8 cellular contexts compared by ENCODE assay signal in genomic region chr6:43426928-43427405, GRCh38. TPM values are rescaled to one million over a fixed set of nuclear protein-coding genes. Genes with fewer than 3 reads are reported as not detected.
DNase-seq lines count a peak whose midpoint lies in the region; ATAC-seq and TF ChIP-seq lines count a peak whose summit lies in the region.

No MANE protein-coding gene starts in this region.

- ATAC-seq in GM18499 (IDR thresholded peaks at IDR 0.05; ENCODE audit: insufficient read depth, unreplicated experiment), result peak; percentile 9
- ATAC-seq in HG03442 (IDR thresholded peaks at IDR 0.05; ENCODE audit: unreplicated experiment), result no peak
- no peak for ATAC-seq in GM19324 (IDR thresholded peaks at IDR 0.05; ENCODE audit: low FRiP score, unreplicated experiment)
- ATAC-seq in GM18870 (IDR thresholded peaks at IDR 0.05; ENCODE audit: unreplicated experiment), result no peak

- H3K9me3 ChIP-seq in SK-N-MC (ENCODE audit: low read depth, low read length) (no peaks in the 10 kb centered on the region), sigmoid colon (no peaks in the 10 kb centered on the region)

- H3K27ac ChIP-seq in SK-N-MC (peak overlapping the region; percentile 75), sigmoid colon (peak overlapping the region; percentile 85 to 93 (median 90))

- peak overlapping the region; percentile 79 for H3K9ac ChIP-seq in SK-N-MC (ENCODE audit: insufficient read length)

- no peak for TF ChIP-seq EP300 in sigmoid colon (IDR thresholded peaks at IDR 0.05)

- intact Hi-C loops in sigmoid colon (cut with DNase I), result loop anchor here (1.0 to 10.0 kb wide), 2 partner anchors 58 to 162 kb away; partner anchors contain the start of gene ZNF318

- H3K27me3 ChIP-seq in sigmoid colon, result no peaks in the 10 kb centered on the region

- H3K4me3 ChIP-seq in SK-N-MC (peak overlapping the region; percentile 88), fibroblast of mammary gland (ENCODE audit: control insufficient read depth, low read depth, low read length) (peak overlapping the region; percentile 95), sigmoid colon (peak overlapping the region; percentile 67 to 88 (median 78))

- TF ChIP-seq CTCF in fibroblast of mammary gland (conservative IDR thresholded peaks at IDR 0.05; ENCODE audit: control insufficient read depth, insufficient read depth, low read depth, low read length), result no peak
- no peak for TF ChIP-seq CTCF in sigmoid colon (IDR thresholded peaks at IDR 0.05)

- no peak for DNase-seq in SK-N-MC (ENCODE audit: low read depth, low spot score)
- no peak for DNase-seq in fibroblast of mammary gland (ENCODE audit: low read depth)
- no peak for DNase-seq in sigmoid colon
- DNase-seq in KG1 (lab: John Stamatoyannopoulos, UW), result no peak

- TF ChIP-seq POLR2A in sigmoid colon (IDR thresholded peaks at IDR 0.05), result no peak

- H3K4me1 ChIP-seq in sigmoid colon, result peaks cover 0 to 20% (median 17%) of the 10 kb centered on the region in 4 donors

- no peaks in the 10 kb centered on the region; the same call in 1 of the 2 replicates for H3K36me3 ChIP-seq in SK-N-MC (ENCODE audit: insufficient read depth, low read length)
- peaks cover 0 to 9% (median 0%) of the 10 kb centered on the region in 4 donors for H3K36me3 ChIP-seq in sigmoid colon

- WGBS in sigmoid colon, 2 donors, result 42 to 44% methylated on average over 23 of the region's 23 CpGs

RNA-seq across cellular contexts. Expression of gene ABCC10, which starts 0.4 kb away (rescaled TPM):
- total RNA-seq in sigmoid colon, result 10 to 100 TPM; 11.5 to 24.9 (median 12.3) TPM
- 10 to 100 TPM in 1 of 3 donors, 1 to 10 TPM in 2; 2.4 to 25.0 (median 5.1) TPM for polyA plus RNA-seq in sigmoid colon

RNA-seq across cellular contexts. Expression of gene DLK2, which starts 28.4 kb away (rescaled TPM):
- not detected for total RNA-seq in sigmoid colon
- polyA plus RNA-seq in sigmoid colon, result under 1 TPM in 1 of 3 donors, not detected in 2; 0.64 TPM

RNA-seq across cellular contexts. Expression of gene TJAP1, which starts 50.4 kb away (rescaled TPM):
- total RNA-seq in sigmoid colon, result 10 to 100 TPM; 14.8 to 27.1 (median 23.6) TPM
- 10 to 100 TPM in 1 of 3 donors, 1 to 10 TPM in 2; 3.0 to 20.0 (median 9.0) TPM for polyA plus RNA-seq in sigmoid colon

RNA-seq across cellular contexts. Expression of gene ZNF318, which starts 57.5 kb away (rescaled TPM):
- total RNA-seq in sigmoid colon, result 10 to 100 TPM; 11.7 to 19.1 (median 15.1) TPM
- 10 to 100 TPM in 1 of 3 donors, 1 to 10 TPM in 2; 2.1 to 12.7 (median 2.4) TPM for polyA plus RNA-seq in sigmoid colon
